8 cellular contexts compared by ENCODE assay signal in the genomic region with DNA sequence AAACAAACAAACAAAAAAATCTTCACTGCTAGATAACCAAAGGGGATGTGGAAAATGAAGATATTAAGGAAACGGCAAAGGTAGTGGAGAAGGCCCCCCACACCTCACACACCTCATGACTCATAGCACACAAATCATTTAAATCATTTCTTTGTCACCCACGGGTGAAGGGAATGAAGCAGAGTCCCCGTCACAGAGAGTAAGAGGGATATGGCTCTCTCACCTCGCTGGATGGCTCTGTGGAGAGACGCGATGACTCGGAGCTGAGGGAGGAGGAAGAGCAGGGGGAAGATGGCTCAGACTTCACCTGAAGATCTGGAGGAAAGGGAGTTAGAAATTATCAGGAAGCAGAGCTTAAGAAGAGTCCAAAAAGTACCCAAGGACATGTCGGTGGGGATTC. TPM values are rescaled to one million over a fixed set of nuclear protein-coding genes. Genes with fewer than 3 reads are reported as not detected.
DNase-seq lines count a peak whose midpoint lies in the region; ATAC-seq and TF ChIP-seq lines count a peak whose summit lies in the region.

No MANE protein-coding gene starts in this region.

- DNase-seq in fibroblast of the aortic adventitia (ENCODE audit: low read depth) (no peak), gastrocnemius medialis (no peak), DMS53 (lab: John Stamatoyannopoulos, UW) (no peak), EL (no peak)

- H3K27ac ChIP-seq in SU-DHL-6 (ENCODE audit: low read depth, low read length) (no peak overlapping the region), gastrocnemius medialis (peak overlapping the region in 2 of 4 donors; percentile 92)

- peaks cover 5% of the 10 kb centered on the region; the same call in 1 of the 2 replicates for H3F3A ChIP-seq in SU-DHL-6 (ENCODE audit: insufficient read depth)

- peak overlapping the region; percentile 78 for H3K9ac ChIP-seq in SU-DHL-6 (ENCODE audit: low read length)

- H3K79me2 ChIP-seq in SU-DHL-6 (ENCODE audit: insufficient read depth, low read length), result peaks cover 32% of the 10 kb centered on the region

- no peak overlapping the region for H2AFZ ChIP-seq in SU-DHL-6 (ENCODE audit: low read depth, low read length, severe bottlenecking)

- H4K20me1 ChIP-seq in SU-DHL-6 (ENCODE audit: low read depth, low read length), result no peaks in the 10 kb centered on the region

- no peaks in the 10 kb centered on the region for H3K9me2 ChIP-seq in SU-DHL-6 (replicated peaks; ENCODE audit: insufficient read depth, low read length)

- H3K36me3 ChIP-seq in SU-DHL-6 (ENCODE audit: low read length) (peaks cover 12% of the 10 kb centered on the region; the same call in 1 of the 2 replicates), gastrocnemius medialis (peaks cover 0 to 49% of the 10 kb centered on the region in 2 donors)

- TF ChIP-seq POLR2A in gastrocnemius medialis (IDR thresholded peaks at IDR 0.05), result no peak

- H3K27me3 ChIP-seq in SU-DHL-6 (ENCODE audit: low read length) (no peaks in the 10 kb centered on the region), gastrocnemius medialis (no peaks in the 10 kb centered on the region)

- intact Hi-C loops in gastrocnemius medialis (cut with DNase I; ENCODE audit: low total_unique reads), result loop anchor here (5.0 kb wide), 1 partner anchor 1075 kb away; a partner anchor contains a TSS

- H3K9me3 ChIP-seq in SU-DHL-6 (ENCODE audit: insufficient read depth, low read length) (no peaks in the 10 kb centered on the region), gastrocnemius medialis (no peaks in the 10 kb centered on the region)

- peak overlapping the region; percentile 65 for H3K4me2 ChIP-seq in SU-DHL-6 (ENCODE audit: low read depth, low read length, poor library complexity, severe bottlenecking)

- H3K4me3 ChIP-seq in GM08714 (ENCODE audit: low read length) (peak overlapping the region; percentile 73), SU-DHL-6 (ENCODE audit: insufficient read depth, low read length, poor library complexity, severe bottlenecking) (peak overlapping the region; percentile 88), fibroblast of the aortic adventitia (ENCODE audit: low read depth, low read length) (peak overlapping the region; percentile 99), gastrocnemius medialis (peak overlapping the region; percentile 91 to 99 (median 96))

- in situ Hi-C loops in gastrocnemius medialis (cut with MboI; ENCODE audit: low sequenced_read_pairs in 4 of 4), result loop anchor here in 3 of 4 donors (5.0 to 25.0 kb wide), 3 partner anchors 65 to 165 kb away; a partner anchor contains a TSS

- no peak for TF ChIP-seq CTCF in SU-DHL-6 (IDR thresholded peaks at IDR 0.05; ENCODE audit: insufficient read depth, low read length, poor library complexity, severe bottlenecking)
- TF ChIP-seq CTCF in fibroblast of the aortic adventitia (IDR thresholded peaks at IDR 0.05; ENCODE audit: insufficient read depth, low read length), result no peak
- TF ChIP-seq CTCF in gastrocnemius medialis (IDR thresholded peaks at IDR 0.05 in 4 of 5, conservative IDR thresholded peaks at IDR 0.05 in 1 of 5), result no peak

- peaks cover 24 to 26% of the 10 kb centered on the region in 2 donors for H3K4me1 ChIP-seq in gastrocnemius medialis

- ATAC-seq in gastrocnemius medialis (no peak), GM18520 (IDR thresholded peaks at IDR 0.05; ENCODE audit: unreplicated experiment) (no peak), GM21717 (IDR thresholded peaks at IDR 0.05; ENCODE audit: unreplicated experiment) (no peak)

RNA-seq across cellular contexts. Expression of a gene that starts 1.2 kb away (rescaled TPM):
- 23.8 and 40.6 TPM in 2 replicates for total RNA-seq in fibroblast of the aortic adventitia (ENCODE audit: low replicate concordance)
- 10 to 100 TPM in 2 of 4 donors, 1 to 10 TPM in 2; 6.8 to 18.4 (median 9.5) TPM for total RNA-seq in gastrocnemius medialis

RNA-seq across cellular contexts. Expression of a gene that starts 3.2 kb away (rescaled TPM):
- total RNA-seq in fibroblast of the aortic adventitia (ENCODE audit: low replicate concordance), result 5.6 and 7.9 TPM in 2 replicates
- total RNA-seq in gastrocnemius medialis, result 1 to 10 TPM; 2.6 to 6.0 (median 3.9) TPM

RNA-seq across cellular contexts. Expression of a gene that starts 17.7 kb away (rescaled TPM):
- 54.0 and 315 TPM in 2 replicates for total RNA-seq in fibroblast of the aortic adventitia (ENCODE audit: low replicate concordance)
- 10 to 100 TPM; 12.0 to 37.0 (median 33.5) TPM for total RNA-seq in gastrocnemius medialis

RNA-seq across cellular contexts. Expression of a gene that starts 24.9 kb away (rescaled TPM):
- total RNA-seq in fibroblast of the aortic adventitia (ENCODE audit: low replicate concordance), result 0.41 and 0.54 TPM in 2 replicates
- under 1 TPM in 1 of 4 donors, not detected in 3; 0.49 TPM for total RNA-seq in gastrocnemius medialis

RNA-seq across cellular contexts. Expression of a gene that starts 27.1 kb away (rescaled TPM):
- 7.1 and 30.2 TPM in 2 replicates for total RNA-seq in fibroblast of the aortic adventitia (ENCODE audit: low replicate concordance)
- total RNA-seq in gastrocnemius medialis, result 10 to 100 TPM; 16.2 to 72.7 (median 21.4) TPM
